ENCODE assay signal across 10 cellular contexts in the genomic region with DNA sequence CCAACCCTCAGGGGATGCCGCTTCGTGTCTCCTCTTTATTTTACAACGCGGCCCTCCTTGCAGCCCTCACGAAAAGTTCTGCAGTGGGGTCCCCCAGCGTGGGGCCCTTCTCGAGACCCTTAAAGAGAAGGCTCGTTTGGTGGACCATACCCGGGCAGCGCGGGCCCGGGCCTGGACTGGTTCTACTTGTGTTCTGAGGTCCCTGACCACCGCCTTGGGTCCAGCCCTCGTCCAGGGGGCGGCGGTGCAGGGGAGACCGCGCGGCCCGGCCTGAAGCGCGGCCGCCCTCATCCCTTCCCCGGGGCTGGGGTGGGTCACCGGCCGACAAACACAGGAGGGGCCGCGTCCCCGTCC. TPM values are rescaled to one million over a fixed set of nuclear protein-coding genes. Genes with fewer than 3 reads are reported as not detected.
A peak's percentile ranks its signal among the peaks of the same experiment; 100 is the strongest.
DNase-seq lines count a peak whose midpoint lies in the region; ATAC-seq and TF ChIP-seq lines count a peak whose summit lies in the region.
"Had no signal": no experiment of that assay in that cellular context is flagged by ENCODE, and none has a peak within 500 bp of the region (broad histone marks: within the 10 kb centered on the region; RNA-seq: fewer than 3 reads in every experiment).

No MANE protein-coding gene starts in this region.

- peak overlapping the region; percentile 70; the same call in 1 of the 2 replicates for H3K9ac ChIP-seq in iPS-20b (ENCODE audit: low read depth, low read length)
- H3K9ac ChIP-seq in skeletal muscle satellite cell (ENCODE audit: low read depth, low read length): peak overlapping the region; percentile 86

- no peaks in the 10 kb centered on the region for H4K20me1 ChIP-seq in OCI-LY7 (ENCODE audit: insufficient read depth, low read length)

- POLR2A ChIA-PET in OCI-LY7 (lab: Charles Lee): no interaction called here

- peaks cover 19% of the 10 kb centered on the region for H3K27me3 ChIP-seq in iPS-20b (ENCODE audit: insufficient read depth, low read length)
- H3K27me3 ChIP-seq in skeletal muscle satellite cell (ENCODE audit: control insufficient read depth, insufficient read depth, low read length): no peaks in the 10 kb centered on the region

- H3K79me2 ChIP-seq in OCI-LY7 (ENCODE audit: insufficient read depth, low read depth, low read length): no peaks in the 10 kb centered on the region

- no peak for TF ChIP-seq CTCF in choroid plexus epithelial cell (conservative IDR thresholded peaks at IDR 0.05; ENCODE audit: low read depth, low read length)
- TF ChIP-seq CTCF in OCI-LY7 (conservative IDR thresholded peaks at IDR 0.05; ENCODE audit: low read length): no peak

- DNase-seq in G401 (ENCODE audit: low spot score) (peak; percentile 26), choroid plexus epithelial cell (ENCODE audit: low read depth) (no peak), OCI-LY7 (ENCODE audit: low spot score) (no peak), midbrain (lab: John Stamatoyannopoulos, UW) (no peak), posterior vena cava (ENCODE audit: low spot score) (no peak)
- DNase-seq: NCI-H446 treated with DMSO at 0.1 percent for 48 hours, T-helper 9 cell had no signal

- H3K9me3 ChIP-seq in iPS-20b (ENCODE audit: insufficient read depth, low read depth, low read length) (no peaks in the 10 kb centered on the region), skeletal muscle satellite cell (replicated peaks; ENCODE audit: low read length) (no peaks in the 10 kb centered on the region), OCI-LY7 (ENCODE audit: low read length) (no peaks in the 10 kb centered on the region)

- ATAC-seq in GM18870 (IDR thresholded peaks at IDR 0.05; ENCODE audit: unreplicated experiment): no peak

- in situ Hi-C loops in G401 (cut with HindIII; ENCODE audit: low sequenced_read_pairs): no loop called here

- H3K4me1 ChIP-seq in iPS-20b (ENCODE audit: insufficient read depth, low read length) (peaks cover under 1% of the 10 kb centered on the region; the same call in 1 of the 2 replicates), skeletal muscle satellite cell (ENCODE audit: control insufficient read depth, insufficient read depth, low read length) (peaks cover 16% of the 10 kb centered on the region), OCI-LY7 (ENCODE audit: insufficient read depth, low read length, poor library complexity, severe bottlenecking) (no peaks in the 10 kb centered on the region)

- no peak overlapping the region for H3K27ac ChIP-seq in iPS-20b (ENCODE audit: low read length)
- no peak overlapping the region for H3K27ac ChIP-seq in OCI-LY7 (ENCODE audit: low read depth, low read length, poor library complexity, severe bottlenecking)

- intact Hi-C loops in OCI-LY7 (cut with micrococcal nuclease; ENCODE audit: unreplicated experiment): no loop called here
- intact Hi-C loops in posterior vena cava (cut with DNase I): no loop called here

- no peaks in the 10 kb centered on the region for H3K9me2 ChIP-seq in OCI-LY7 (ENCODE audit: insufficient read depth, low read length)

- BruUV-seq in OCI-LY7 (replicated peaks; lab: Mats Ljungman, UMichigan): no TSS peak

- H2AFZ ChIP-seq in OCI-LY7 (ENCODE audit: low read length): no peak overlapping the region

- H3K36me3 ChIP-seq in iPS-20b (ENCODE audit: insufficient read depth, low read depth, low read length) (no peaks in the 10 kb centered on the region), skeletal muscle satellite cell (ENCODE audit: insufficient read depth, low read length) (no peaks in the 10 kb centered on the region), OCI-LY7 (ENCODE audit: insufficient read depth, low read length) (no peaks in the 10 kb centered on the region)

- peak overlapping the region; percentile 98 for H3K4me2 ChIP-seq in skeletal muscle satellite cell (ENCODE audit: low read length)
- H3K4me2 ChIP-seq in OCI-LY7 (ENCODE audit: low read length): no peak overlapping the region

- CTCF ChIA-PET in OCI-LY7 (lab: Charles Lee; ENCODE audit: unreplicated experiment): no interaction called here

- peak overlapping the region; percentile 67 for H3K4me3 ChIP-seq in choroid plexus epithelial cell (ENCODE audit: low read depth, low read length)
- H3K4me3 ChIP-seq in iPS-20b (ENCODE audit: low read length): peak overlapping the region; percentile 82; the same call in 1 of the 2 replicates
- peak overlapping the region; percentile 82 for H3K4me3 ChIP-seq in skeletal muscle satellite cell (ENCODE audit: low read length)
- H3K4me3 ChIP-seq in OCI-LY7 (ENCODE audit: low read depth, low read length, poor library complexity, severe bottlenecking): no peak overlapping the region

RNA-seq across cellular contexts. Expression of a gene that starts 0.4 kb away (rescaled TPM):
- total RNA-seq in G401 (2014; rRNA removed; shearing (Covaris generic)): not detected in 2 replicates
- 3.0 and 3.5 TPM in 2 replicates for total RNA-seq in skeletal muscle satellite cell (2012; rRNA removed)
- not detected in 2 replicates for total RNA-seq in OCI-LY7 (2014; rRNA removed; shearing (Covaris generic))
- not detected in 2 replicates for total RNA-seq in OCI-LY7 (2022)
- 1 to 10 TPM; 5.1 to 7.9 TPM for total RNA-seq in posterior vena cava
